In the genomic region with DNA sequence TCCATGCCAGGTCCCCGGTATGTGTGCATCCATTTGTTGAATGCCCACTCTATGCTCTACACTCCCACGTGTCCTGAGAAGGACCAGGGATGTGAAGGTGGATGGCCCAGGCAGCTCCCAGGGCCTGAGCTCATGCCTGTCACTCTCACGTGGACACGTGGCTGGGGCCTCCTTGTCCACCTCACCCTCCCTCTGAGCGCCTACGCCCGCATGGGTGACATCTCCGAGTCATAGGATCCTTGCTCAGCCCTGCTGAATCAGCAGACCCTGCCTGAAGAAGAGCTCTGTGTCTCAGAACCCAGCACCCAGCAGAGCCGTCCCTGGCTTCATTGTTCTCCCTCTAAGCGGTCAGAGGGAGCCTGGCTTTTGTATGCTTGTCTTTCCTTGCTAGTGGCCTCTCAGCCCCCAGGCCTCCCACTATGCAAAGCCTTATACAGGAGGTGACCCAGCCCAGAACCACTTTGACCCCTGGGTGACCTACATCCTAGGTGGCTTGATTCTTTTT, we compare ENCODE assay signal across 1 cellular context.
A peak's percentile ranks its signal among the peaks of the same experiment; 100 is the strongest.
TF ChIP-seq lines count a peak whose summit lies in the region.

No MANE protein-coding gene starts in this region.

TF ChIP-seq in K562, 482 proteins besides CTCF, POLR2A, EP300 and RAD21 (continued from another document and continues in another):
- TF ChIP-seq, protein P1, sequence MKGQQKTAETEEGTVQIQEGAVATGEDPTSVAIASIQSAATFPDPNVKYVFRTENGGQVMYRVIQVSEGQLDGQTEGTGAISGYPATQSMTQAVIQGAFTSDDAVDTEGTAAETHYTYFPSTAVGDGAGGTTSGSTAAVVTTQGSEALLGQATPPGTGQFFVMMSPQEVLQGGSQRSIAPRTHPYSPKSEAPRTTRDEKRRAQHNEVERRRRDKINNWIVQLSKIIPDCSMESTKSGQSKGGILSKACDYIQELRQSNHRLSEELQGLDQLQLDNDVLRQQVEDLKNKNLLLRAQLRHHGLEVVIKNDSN (CRISPR knock-in tag; IDR thresholded peaks at IDR 0.05) = peak; percentile 76
- TF ChIP-seq SRSF9 (IDR thresholded peaks at IDR 0.05; ENCODE audit: borderline replicate concordance, low read depth, low read length) (no peak), ZC3H8 (IDR thresholded peaks at IDR 0.05) (no peak), MCM7 (IDR thresholded peaks at IDR 0.05) (no peak), ZNF764 (CRISPR knock-in tag; IDR thresholded peaks at IDR 0.05; ENCODE audit: low read depth) (no peak), MECOM (CRISPR knock-in tag; IDR thresholded peaks at IDR 0.05) (no peak), FOXK1 (CRISPR knock-in tag; IDR thresholded peaks at IDR 0.05; ENCODE audit: borderline replicate concordance) (no peak), NCOA2 (IDR thresholded peaks at IDR 0.05; ENCODE audit: partially characterized antibody in 2 of 2) (no peak), ZNF609 (CRISPR knock-in tag; IDR thresholded peaks at IDR 0.05; ENCODE audit: borderline replicate concordance) (no peak), HDAC6 (IDR thresholded peaks at IDR 0.05; ENCODE audit: low read depth, low read length) (no peak), ZNF512 (tag; IDR thresholded peaks at IDR 0.05) (no peak), POU5F1 (IDR thresholded peaks at IDR 0.05; ENCODE audit: borderline replicate concordance, low read depth, low read length, partially characterized antibody) (no peak), MCM5 (IDR thresholded peaks at IDR 0.05; ENCODE audit: low read depth) (no peak), HNRNPK (IDR thresholded peaks at IDR 0.05; ENCODE audit: low read depth, low read length, poor library complexity, severe bottlenecking) (no peak), PCBP1 (IDR thresholded peaks at IDR 0.05; ENCODE audit: low read depth, low read length, poor library complexity, severe bottlenecking) (no peak), GABPA (tag; conservative IDR thresholded peaks at IDR 0.05; ENCODE audit: low read depth) (no peak), L3MBTL2 (IDR thresholded peaks at IDR 0.05) (peak; percentile 77), ZNF282 (CRISPR knock-in tag; IDR thresholded peaks at IDR 0.05) (no peak), XRCC5 (IDR thresholded peaks at IDR 0.05; ENCODE audit: low read depth, low read length) (no peak), MCM3 (IDR thresholded peaks at IDR 0.05) (no peak), ZFPM2 (CRISPR knock-in tag; IDR thresholded peaks at IDR 0.05) (no peak), ZNF589 (CRISPR knock-in tag; IDR thresholded peaks at IDR 0.05; ENCODE audit: low read depth) (no peak), ATF7 (IDR thresholded peaks at IDR 0.05) (peak; percentile 55; the same call in 1 of the 2 replicates), PATZ1 (CRISPR knock-in tag; IDR thresholded peaks at IDR 0.05; ENCODE audit: borderline replicate concordance) (no peak), ATF6 (CRISPR knock-in tag; IDR thresholded peaks at IDR 0.05) (no peak), FIP1L1 (IDR thresholded peaks at IDR 0.05; ENCODE audit: low read depth, low read length, poor library complexity, severe bottlenecking) (no peak), ARID2 (IDR thresholded peaks at IDR 0.05) (no peak), GATAD2A (IDR thresholded peaks at IDR 0.05) (no peak), KDM2B (CRISPR knock-in tag; IDR thresholded peaks at IDR 0.05) (no peak), ZNF253 (CRISPR knock-in tag; conservative IDR thresholded peaks at IDR 0.05) (no peak), ZNF444 (CRISPR knock-in tag; IDR thresholded peaks at IDR 0.05) (no peak), MAZ (CRISPR knock-in tag; conservative IDR thresholded peaks at IDR 0.05 in 1 of 2, IDR thresholded peaks at IDR 0.05 in 1 of 2) (no peak), ZNF707 (CRISPR knock-in tag; conservative IDR thresholded peaks at IDR 0.05) (no peak), FOXP1 (CRISPR knock-in tag; IDR thresholded peaks at IDR 0.05) (no peak), TCF7L2 (IDR thresholded peaks at IDR 0.05; ENCODE audit: low read depth, low read length) (no peak), GATA2 (CRISPR knock-in tag; IDR thresholded peaks at IDR 0.05) (no peak), NEUROD1 (IDR thresholded peaks at IDR 0.05; ENCODE audit: borderline replicate concordance, low read depth, low read length, partially characterized antibody) (no peak), SMAD2 (IDR thresholded peaks at IDR 0.05; ENCODE audit: low read depth, low read length) (no peak)
- TF ChIP-seq, protein P2, sequence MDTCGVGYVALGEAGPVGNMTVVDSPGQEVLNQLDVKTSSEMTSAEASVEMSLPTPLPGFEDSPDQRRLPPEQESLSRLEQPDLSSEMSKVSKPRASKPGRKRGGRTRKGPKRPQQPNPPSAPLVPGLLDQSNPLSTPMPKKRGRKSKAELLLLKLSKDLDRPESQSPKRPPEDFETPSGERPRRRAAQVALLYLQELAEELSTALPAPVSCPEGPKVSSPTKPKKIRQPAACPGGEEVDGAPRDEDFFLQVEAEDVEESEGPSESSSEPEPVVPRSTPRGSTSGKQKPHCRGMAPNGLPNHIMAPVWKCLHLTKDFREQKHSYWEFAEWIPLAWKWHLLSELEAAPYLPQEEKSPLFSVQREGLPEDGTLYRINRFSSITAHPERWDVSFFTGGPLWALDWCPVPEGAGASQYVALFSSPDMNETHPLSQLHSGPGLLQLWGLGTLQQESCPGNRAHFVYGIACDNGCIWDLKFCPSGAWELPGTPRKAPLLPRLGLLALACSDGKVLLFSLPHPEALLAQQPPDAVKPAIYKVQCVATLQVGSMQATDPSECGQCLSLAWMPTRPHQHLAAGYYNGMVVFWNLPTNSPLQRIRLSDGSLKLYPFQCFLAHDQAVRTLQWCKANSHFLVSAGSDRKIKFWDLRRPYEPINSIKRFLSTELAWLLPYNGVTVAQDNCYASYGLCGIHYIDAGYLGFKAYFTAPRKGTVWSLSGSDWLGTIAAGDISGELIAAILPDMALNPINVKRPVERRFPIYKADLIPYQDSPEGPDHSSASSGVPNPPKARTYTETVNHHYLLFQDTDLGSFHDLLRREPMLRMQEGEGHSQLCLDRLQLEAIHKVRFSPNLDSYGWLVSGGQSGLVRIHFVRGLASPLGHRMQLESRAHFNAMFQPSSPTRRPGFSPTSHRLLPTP (IDR thresholded peaks at IDR 0.05; ENCODE audit: borderline replicate concordance, extremely low read depth, insufficient read length) = no peak
- TF ChIP-seq, protein P3, sequence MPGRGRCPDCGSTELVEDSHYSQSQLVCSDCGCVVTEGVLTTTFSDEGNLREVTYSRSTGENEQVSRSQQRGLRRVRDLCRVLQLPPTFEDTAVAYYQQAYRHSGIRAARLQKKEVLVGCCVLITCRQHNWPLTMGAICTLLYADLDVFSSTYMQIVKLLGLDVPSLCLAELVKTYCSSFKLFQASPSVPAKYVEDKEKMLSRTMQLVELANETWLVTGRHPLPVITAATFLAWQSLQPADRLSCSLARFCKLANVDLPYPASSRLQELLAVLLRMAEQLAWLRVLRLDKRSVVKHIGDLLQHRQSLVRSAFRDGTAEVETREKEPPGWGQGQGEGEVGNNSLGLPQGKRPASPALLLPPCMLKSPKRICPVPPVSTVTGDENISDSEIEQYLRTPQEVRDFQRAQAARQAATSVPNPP (IDR thresholded peaks at IDR 0.05; ENCODE audit: borderline replicate concordance, insufficient read depth, insufficient read length) = no peak
- TF ChIP-seq, protein P4, sequence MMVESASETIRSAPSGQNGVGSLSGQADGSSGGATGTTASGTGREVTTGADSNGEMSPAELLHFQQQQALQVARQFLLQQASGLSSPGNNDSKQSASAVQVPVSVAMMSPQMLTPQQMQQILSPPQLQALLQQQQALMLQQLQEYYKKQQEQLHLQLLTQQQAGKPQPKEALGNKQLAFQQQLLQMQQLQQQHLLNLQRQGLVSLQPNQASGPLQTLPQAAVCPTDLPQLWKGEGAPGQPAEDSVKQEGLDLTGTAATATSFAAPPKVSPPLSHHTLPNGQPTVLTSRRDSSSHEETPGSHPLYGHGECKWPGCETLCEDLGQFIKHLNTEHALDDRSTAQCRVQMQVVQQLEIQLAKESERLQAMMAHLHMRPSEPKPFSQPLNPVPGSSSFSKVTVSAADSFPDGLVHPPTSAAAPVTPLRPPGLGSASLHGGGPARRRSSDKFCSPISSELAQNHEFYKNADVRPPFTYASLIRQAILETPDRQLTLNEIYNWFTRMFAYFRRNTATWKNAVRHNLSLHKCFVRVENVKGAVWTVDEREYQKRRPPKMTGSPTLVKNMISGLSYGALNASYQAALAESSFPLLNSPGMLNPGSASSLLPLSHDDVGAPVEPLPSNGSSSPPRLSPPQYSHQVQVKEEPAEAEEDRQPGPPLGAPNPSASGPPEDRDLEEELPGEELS (CRISPR knock-in tag; IDR thresholded peaks at IDR 0.05; ENCODE audit: borderline replicate concordance) = no peak
- TF ChIP-seq, protein P5, sequence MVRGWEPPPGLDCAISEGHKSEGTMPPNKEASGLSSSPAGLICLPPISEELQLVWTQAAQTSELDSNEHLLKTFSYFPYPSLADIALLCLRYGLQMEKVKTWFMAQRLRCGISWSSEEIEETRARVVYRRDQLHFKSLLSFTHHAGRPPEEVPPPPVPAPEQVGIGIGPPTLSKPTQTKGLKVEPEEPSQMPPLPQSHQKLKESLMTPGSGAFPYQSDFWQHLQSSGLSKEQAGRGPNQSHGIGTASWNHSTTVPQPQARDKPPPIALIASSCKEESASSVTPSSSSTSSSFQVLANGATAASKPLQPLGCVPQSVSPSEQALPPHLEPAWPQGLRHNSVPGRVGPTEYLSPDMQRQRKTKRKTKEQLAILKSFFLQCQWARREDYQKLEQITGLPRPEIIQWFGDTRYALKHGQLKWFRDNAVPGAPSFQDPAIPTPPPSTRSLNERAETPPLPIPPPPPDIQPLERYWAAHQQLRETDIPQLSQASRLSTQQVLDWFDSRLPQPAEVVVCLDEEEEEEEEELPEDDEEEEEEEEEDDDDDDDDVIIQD (CRISPR knock-in tag; IDR thresholded peaks at IDR 0.05) = no peak
- TF ChIP-seq, protein P6, sequence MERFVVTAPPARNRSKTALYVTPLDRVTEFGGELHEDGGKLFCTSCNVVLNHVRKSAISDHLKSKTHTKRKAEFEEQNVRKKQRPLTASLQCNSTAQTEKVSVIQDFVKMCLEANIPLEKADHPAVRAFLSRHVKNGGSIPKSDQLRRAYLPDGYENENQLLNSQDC (CRISPR knock-in tag; IDR thresholded peaks at IDR 0.05) = no peak
